1 cellular context compared by ENCODE assay signal in genomic region chr22:20588843-20589581, GRCh38.
TF ChIP-seq lines count a peak whose summit lies in the region.

No MANE protein-coding gene starts in this region.

TF ChIP-seq in HepG2, 621 proteins besides CTCF, POLR2A, EP300 and RAD21 (continued from another document):
- TF ChIP-seq ZBTB3 (CRISPR knock-in tag; IDR thresholded peaks at IDR 0.05; ENCODE audit: borderline replicate concordance, low read depth): no peak
- TF ChIP-seq NR1H2 (CRISPR knock-in tag; IDR thresholded peaks at IDR 0.05; ENCODE audit: borderline replicate concordance, low read depth): no peak
- no peak for TF ChIP-seq AGO1 (IDR thresholded peaks at IDR 0.05; ENCODE audit: low read depth, low read length, poor library complexity, severe bottlenecking)
- TF ChIP-seq ZFY (CRISPR knock-in tag; IDR thresholded peaks at IDR 0.05): no peak
- TF ChIP-seq NR3C1 (CRISPR knock-in tag; IDR thresholded peaks at IDR 0.05): no peak
- TF ChIP-seq CBX2 (IDR thresholded peaks at IDR 0.05; ENCODE audit: low read depth, low read length): no peak
- no peak for TF ChIP-seq CBX2 (CRISPR knock-in tag; IDR thresholded peaks at IDR 0.05; ENCODE audit: low read depth)
- no peak for TF ChIP-seq NFYB (CRISPR knock-in tag; IDR thresholded peaks at IDR 0.05)
- TF ChIP-seq, protein P1, sequence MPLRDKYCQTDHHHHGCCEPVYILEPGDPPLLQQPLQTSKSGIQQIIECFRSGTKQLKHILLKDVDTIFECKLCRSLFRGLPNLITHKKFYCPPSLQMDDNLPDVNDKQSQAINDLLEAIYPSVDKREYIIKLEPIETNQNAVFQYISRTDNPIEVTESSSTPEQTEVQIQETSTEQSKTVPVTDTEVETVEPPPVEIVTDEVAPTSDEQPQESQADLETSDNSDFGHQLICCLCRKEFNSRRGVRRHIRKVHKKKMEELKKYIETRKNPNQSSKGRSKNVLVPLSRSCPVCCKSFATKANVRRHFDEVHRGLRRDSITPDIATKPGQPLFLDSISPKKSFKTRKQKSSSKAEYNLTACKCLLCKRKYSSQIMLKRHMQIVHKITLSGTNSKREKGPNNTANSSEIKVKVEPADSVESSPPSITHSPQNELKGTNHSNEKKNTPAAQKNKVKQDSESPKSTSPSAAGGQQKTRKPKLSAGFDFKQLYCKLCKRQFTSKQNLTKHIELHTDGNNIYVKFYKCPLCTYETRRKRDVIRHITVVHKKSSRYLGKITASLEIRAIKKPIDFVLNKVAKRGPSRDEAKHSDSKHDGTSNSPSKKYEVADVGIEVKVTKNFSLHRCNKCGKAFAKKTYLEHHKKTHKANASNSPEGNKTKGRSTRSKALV (CRISPR knock-in tag; IDR thresholded peaks at IDR 0.05): no peak
- no peak for TF ChIP-seq PPARG (CRISPR knock-in tag; conservative IDR thresholded peaks at IDR 0.05)
- no peak for TF ChIP-seq ZNF430 (CRISPR knock-in tag; IDR thresholded peaks at IDR 0.05)
- no peak for TF ChIP-seq ZNF772 (CRISPR knock-in tag; IDR thresholded peaks at IDR 0.05)
- no peak for TF ChIP-seq ZNF883 (CRISPR knock-in tag; IDR thresholded peaks at IDR 0.05; ENCODE audit: not compliant biosample characterization)
- TF ChIP-seq, protein P2, sequence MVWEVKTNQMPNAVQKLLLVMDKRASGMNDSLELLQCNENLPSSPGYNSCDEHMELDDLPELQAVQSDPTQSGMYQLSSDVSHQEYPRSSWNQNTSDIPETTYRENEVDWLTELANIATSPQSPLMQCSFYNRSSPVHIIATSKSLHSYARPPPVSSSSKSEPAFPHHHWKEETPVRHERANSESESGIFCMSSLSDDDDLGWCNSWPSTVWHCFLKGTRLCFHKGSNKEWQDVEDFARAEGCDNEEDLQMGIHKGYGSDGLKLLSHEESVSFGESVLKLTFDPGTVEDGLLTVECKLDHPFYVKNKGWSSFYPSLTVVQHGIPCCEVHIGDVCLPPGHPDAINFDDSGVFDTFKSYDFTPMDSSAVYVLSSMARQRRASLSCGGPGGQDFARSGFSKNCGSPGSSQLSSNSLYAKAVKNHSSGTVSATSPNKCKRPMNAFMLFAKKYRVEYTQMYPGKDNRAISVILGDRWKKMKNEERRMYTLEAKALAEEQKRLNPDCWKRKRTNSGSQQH (CRISPR knock-in tag; IDR thresholded peaks at IDR 0.05; ENCODE audit: low read depth): no peak
TF ChIP-seq in HepG2: peak in this region for 0.
